In the genomic region with DNA sequence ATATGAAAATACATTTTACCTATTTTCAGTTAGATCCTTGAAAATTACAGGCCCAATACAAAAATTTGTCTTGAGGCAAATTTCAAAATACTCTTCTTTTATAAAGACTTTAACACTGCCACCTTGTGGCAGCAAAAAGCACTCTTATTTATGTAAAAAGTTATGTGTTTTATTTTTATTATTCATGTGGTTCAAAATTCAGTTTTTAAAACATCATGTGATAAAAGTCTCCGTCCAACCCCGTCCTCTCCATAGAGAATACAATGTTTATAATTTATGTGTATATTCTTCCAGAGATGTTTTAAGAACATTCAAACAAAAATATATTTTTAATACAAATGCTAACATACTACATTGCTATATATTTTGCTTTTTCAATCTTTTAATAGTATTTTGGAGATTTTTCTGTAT, we compare ENCODE assay signal across 8 cellular contexts. TPM values are rescaled to one million over a fixed set of nuclear protein-coding genes. Genes with fewer than 3 reads are reported as not detected.
DNase-seq lines count a peak whose midpoint lies in the region; ATAC-seq and TF ChIP-seq lines count a peak whose summit lies in the region.

No MANE protein-coding gene starts in this region.

- H3K4me1 ChIP-seq in ovary (ENCODE audit: insufficient read depth) = no peaks in the 10 kb centered on the region

- no peak overlapping the region for H3K4me3 ChIP-seq in brain microvascular endothelial cell (ENCODE audit: low read depth, low read length)
- H3K4me3 ChIP-seq in ovary = no peak overlapping the region

- 1 to 2% (median 2%) methylated on average over 2 of the region's 2 CpGs for WGBS in ovary, 3 donors

- no peak overlapping the region for H3K27ac Mint-ChIP-seq in activated naive CD4-positive, alpha-beta T cell treated with anti-CD3 and anti-CD28 coated beads for 36 hours
- no peak overlapping the region for H3K27ac Mint-ChIP-seq in activated naive CD4-positive, alpha-beta T cell treated with anti-CD3 and anti-CD28 coated beads, Interleukin-2, amount 50 U/mL, for 72 hours
- H3K27ac Mint-ChIP-seq in activated CD4-positive, alpha-beta memory T cell treated with anti-CD3 and anti-CD28 coated beads for 36 hours = no peak overlapping the region

- no peaks in the 10 kb centered on the region for H3K36me3 ChIP-seq in brain microvascular endothelial cell (replicated peaks)
- no peaks in the 10 kb centered on the region for H3K36me3 ChIP-seq in ovary

- POLR2A ChIA-PET in activated CD4-positive, alpha-beta memory T cell treated with anti-CD3 and anti-CD28 coated beads for 36 hours (lab: Charles Lee) = interaction anchor here (0.6 kb wide), 1 partner anchor 52 kb away, joined by 3 read pairs; no protein-coding TSS in a partner anchor

- in situ Hi-C loops in brain microvascular endothelial cell (cut with HindIII; ENCODE audit: low pct_ligation_motif_present, low sequenced_read_pairs) = no loop called here

- CTCF ChIA-PET in activated naive CD4-positive, alpha-beta T cell treated with anti-CD3 and anti-CD28 coated beads for 36 hours (lab: Charles Lee) = interaction anchor here (0.6 to 2.5 kb wide), 4 partner anchors 36 to 602 kb away, joined by 3 to 7 read pairs (median 4); no protein-coding TSS in a partner anchor
- CTCF ChIA-PET in activated CD4-positive, alpha-beta memory T cell treated with anti-CD3 and anti-CD28 coated beads for 36 hours (lab: Charles Lee) = interaction anchor here (0.7 to 1.3 kb wide), 5 partner anchors 9 to 602 kb away, joined by 3 to 4 read pairs (median 3); no protein-coding TSS in a partner anchor

- no peaks in the 10 kb centered on the region for H3K9me3 Mint-ChIP-seq in activated naive CD4-positive, alpha-beta T cell treated with anti-CD3 and anti-CD28 coated beads for 36 hours
- H3K9me3 Mint-ChIP-seq in activated naive CD4-positive, alpha-beta T cell treated with anti-CD3 and anti-CD28 coated beads, Interleukin-2, amount 50 U/mL, for 72 hours = no peaks in the 10 kb centered on the region
- no peaks in the 10 kb centered on the region for H3K9me3 Mint-ChIP-seq in activated CD4-positive, alpha-beta memory T cell treated with anti-CD3 and anti-CD28 coated beads for 36 hours

- no peak for TF ChIP-seq POLR2A in ovary (IDR thresholded peaks at IDR 0.05)

- peaks cover 7% of the 10 kb centered on the region for H3K27me3 Mint-ChIP-seq in activated naive CD4-positive, alpha-beta T cell treated with anti-CD3 and anti-CD28 coated beads for 36 hours (ENCODE audit: low read depth)
- no peaks in the 10 kb centered on the region for H3K27me3 Mint-ChIP-seq in activated CD4-positive, alpha-beta memory T cell treated with anti-CD3 and anti-CD28 coated beads for 36 hours

- ATAC-seq in activated naive CD4-positive, alpha-beta T cell treated with anti-CD3 and anti-CD28 coated beads, Interleukin-2, amount 50 U/mL, for 72 hours = no peak
- ATAC-seq in GM21528 (IDR thresholded peaks at IDR 0.05; ENCODE audit: low FRiP score, unreplicated experiment) = no peak

- TF ChIP-seq CTCF in brain microvascular endothelial cell (IDR thresholded peaks at IDR 0.05; ENCODE audit: low read depth, low read length, missing control alignments) (peak; percentile 21), ovary (IDR thresholded peaks at IDR 0.05) (peak in 1 of 3 donors; percentile 19)

- peaks cover 5% of the 10 kb centered on the region for H3K4me1 Mint-ChIP-seq in activated naive CD4-positive, alpha-beta T cell treated with anti-CD3 and anti-CD28 coated beads for 36 hours (ENCODE audit: low read depth)
- peaks cover 2% of the 10 kb centered on the region for H3K4me1 Mint-ChIP-seq in activated CD4-positive, alpha-beta memory T cell treated with anti-CD3 and anti-CD28 coated beads for 36 hours (ENCODE audit: low read depth)

- no peak for TF ChIP-seq EP300 in ovary (IDR thresholded peaks at IDR 0.05)

- no peaks in the 10 kb centered on the region for H3K36me3 Mint-ChIP-seq in activated naive CD4-positive, alpha-beta T cell treated with anti-CD3 and anti-CD28 coated beads for 36 hours (ENCODE audit: low read depth)
- H3K36me3 Mint-ChIP-seq in activated naive CD4-positive, alpha-beta T cell treated with anti-CD3 and anti-CD28 coated beads, Interleukin-2, amount 50 U/mL, for 72 hours = no peaks in the 10 kb centered on the region
- no peaks in the 10 kb centered on the region for H3K36me3 Mint-ChIP-seq in activated CD4-positive, alpha-beta memory T cell treated with anti-CD3 and anti-CD28 coated beads for 36 hours

- H3K9me3 ChIP-seq in ovary = no peaks in the 10 kb centered on the region

- H3K27me3 ChIP-seq in brain microvascular endothelial cell (replicated peaks) (no peaks in the 10 kb centered on the region), ovary (no peaks in the 10 kb centered on the region)

- no peak overlapping the region for H3K27ac ChIP-seq in brain microvascular endothelial cell
- H3K27ac ChIP-seq in ovary = no peak overlapping the region

- peak; percentile 14 for DNase-seq in activated naive CD4-positive, alpha-beta T cell treated with anti-CD3 and anti-CD28 coated beads for 36 hours
- no peak for DNase-seq in activated naive CD4-positive, alpha-beta T cell treated with anti-CD3 and anti-CD28 coated beads, Interleukin-2, amount 50 U/mL, for 72 hours (ENCODE audit: low spot score in 2 of 2)
- DNase-seq in NCI-H2227 treated with DMSO at 0.1 percent for 48 hours (lab: John Stamatoyannopoulos, UW) = peak; percentile 22
- no peak for DNase-seq in brain microvascular endothelial cell
- DNase-seq in medulla oblongata (ENCODE audit: extremely low spot score) = peak; percentile 61
- DNase-seq in activated CD4-positive, alpha-beta memory T cell treated with anti-CD3 and anti-CD28 coated beads for 36 hours = no peak
- DNase-seq in ovary = no peak

- intact Hi-C loops in activated naive CD4-positive, alpha-beta T cell treated with anti-CD3 and anti-CD28 coated beads for 36 hours (cut with micrococcal nuclease) = loop anchor here (1.0 to 10.0 kb wide), 7 partner anchors 37 to 1642 kb away; a partner anchor contains a TSS
- intact Hi-C loops in activated CD4-positive, alpha-beta memory T cell treated with anti-CD3 and anti-CD28 coated beads for 36 hours (cut with micrococcal nuclease) = loop anchor here (1.0 to 5.0 kb wide), 3 partner anchors 39 to 454 kb away; a partner anchor contains a TSS
- intact Hi-C loops in ovary (cut with DNase I) = no loop called here

- no peak overlapping the region for H3K4me3 Mint-ChIP-seq in activated naive CD4-positive, alpha-beta T cell treated with anti-CD3 and anti-CD28 coated beads for 36 hours
- H3K4me3 Mint-ChIP-seq in activated CD4-positive, alpha-beta memory T cell treated with anti-CD3 and anti-CD28 coated beads for 36 hours = no peak overlapping the region

RNA-seq across cellular contexts. Expression of a gene that starts 36.9 kb away (rescaled TPM):
- total RNA-seq in activated naive CD4-positive, alpha-beta T cell treated with anti-CD3 and anti-CD28 coated beads for 36 hours = 10 to 100 TPM; 25.8 TPM
- total RNA-seq in activated naive CD4-positive, alpha-beta T cell treated with anti-CD3 and anti-CD28 coated beads, Interleukin-2, amount 50 U/mL, for 72 hours = 10 to 100 TPM; 28.7 to 31.1 TPM
- 10 to 100 TPM; 27.3 to 30.0 TPM for total RNA-seq in activated CD4-positive, alpha-beta memory T cell treated with anti-CD3 and anti-CD28 coated beads for 36 hours
- 1 to 10 TPM; 1.6 to 4.8 (median 2.1) TPM for total RNA-seq in ovary
- polyA plus RNA-seq in ovary = 1 to 10 TPM; 1.4 to 2.6 TPM

Comparison
In these comparisons a context has a peak if more than half of its experiments do, and no peak if none do; other contexts are left out.
1. DNase-seq: peak in activated naive CD4-positive, alpha-beta T cell treated with anti-CD3 and anti-CD28 coated beads for 36 hours (single experiment), NCI-H2227 treated with DMSO at 0.1 percent for 48 hours (single experiment) and medulla oblongata (single experiment); none in activated naive CD4-positive, alpha-beta T cell treated with anti-CD3 and anti-CD28 coated beads, Interleukin-2, amount 50 U/mL, for 72 hours (0 of 2), brain microvascular endothelial cell (single experiment), activated CD4-positive, alpha-beta memory T cell treated with anti-CD3 and anti-CD28 coated beads for 36 hours (single experiment) and ovary (0 of 5).
2. RNA of a gene that starts 36.9 kb away (total RNA-seq): 28.7 to 31.1 TPM in activated naive CD4-positive, alpha-beta T cell treated with anti-CD3 and anti-CD28 coated beads, Interleukin-2, amount 50 U/mL, for 72 hours, 27.3 to 30.0 TPM in activated CD4-positive, alpha-beta memory T cell treated with anti-CD3 and anti-CD28 coated beads for 36 hours and 25.8 TPM in activated naive CD4-positive, alpha-beta T cell treated with anti-CD3 and anti-CD28 coated beads for 36 hours; 1.6 to 4.8 TPM in ovary; every median in the first group is over 4 times any median in the second.
3. intact Hi-C loops: an anchor here in activated naive CD4-positive, alpha-beta T cell treated with anti-CD3 and anti-CD28 coated beads for 36 hours (1.0 to 10.0 kb wide) and activated CD4-positive, alpha-beta memory T cell treated with anti-CD3 and anti-CD28 coated beads for 36 hours (1.0 to 5.0 kb wide); none called in ovary.